Comparison of ENCODE assay signal across 19 cellular contexts in the genomic region with DNA sequence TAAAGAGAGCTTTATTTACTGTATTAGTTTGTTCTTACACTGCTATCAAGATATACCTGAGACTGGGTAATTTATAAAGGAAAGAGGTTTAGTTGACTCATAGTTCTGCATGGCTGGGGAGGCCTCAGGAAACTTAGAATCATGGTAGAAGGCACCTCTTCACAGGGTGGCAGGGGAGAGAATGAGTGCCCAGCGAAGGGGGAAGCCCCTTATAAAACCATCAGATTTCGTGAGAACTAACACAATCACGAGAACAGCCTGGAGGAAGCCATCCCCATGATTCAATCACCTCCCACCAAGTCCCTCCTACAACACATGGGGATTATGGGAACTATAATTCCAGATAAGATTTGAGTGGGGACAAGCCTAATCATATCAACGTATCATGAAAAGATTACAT. TPM values are rescaled to one million over a fixed set of nuclear protein-coding genes. Genes with fewer than 3 reads are reported as not detected.
DNase-seq lines count a peak whose midpoint lies in the region; ATAC-seq and TF ChIP-seq lines count a peak whose summit lies in the region.
"Had no signal": no experiment of that assay in that cellular context is flagged by ENCODE, and none has a peak within 500 bp of the region (broad histone marks: within the 10 kb centered on the region; RNA-seq: fewer than 3 reads in every experiment).

No MANE protein-coding gene starts in this region.

- peak; percentile 37 for DNase-seq in activated naive CD4-positive, alpha-beta T cell treated with Interleukin-2 at 50 U/mL for 16 hours
- DNase-seq in activated naive CD4-positive, alpha-beta T cell (lab: John Stamatoyannopoulos, UW), result no peak
- DNase-seq in stimulated activated CD4-positive, alpha-beta T cell treated with anti-CD3 and anti-CD28 coated beads, Interleukin-4, amount 100 ng/mL, for 24 hours, result peak; percentile 49
- no peak for DNase-seq in AG08396 (ENCODE audit: low spot score)
- DNase-seq: amniotic stem cell, brain microvascular endothelial cell, left ventricle myocardium inferior, NCI-H2029 treated with DMSO at 0.1 percent for 48 hours, NCI-H226, occipital lobe, SHP77, testis had no signal

- POLR2A ChIA-PET in HEK293 (lab: Yijun Ruan, JAX), result no interaction called here

- H3K27ac Mint-ChIP-seq in activated T-helper 17 cell treated with anti-CD3 and anti-CD28 coated beads, Interleukin-2, amount 50 U/mL, for 72 hours, result peak overlapping the region; percentile 77
- H3K27ac Mint-ChIP-seq: activated T-helper 2 cell treated with anti-CD3 and anti-CD28 coated beads, Interferon-gamma antibody, Interleukin-2, Interleukin-4, amounts not matched to agents 10 μg/mL and 5 μg/mL and 100 μg/mL, durations not matched to agents 14 hours and 24 hours and 36 hours had no signal

- CTCF ChIA-PET in HEK293 (lab: Yijun Ruan, JAX), result no interaction called here

- no peaks in the 10 kb centered on the region for H3K9me3 ChIP-seq in HEK293 (ENCODE audit: control insufficient read depth, insufficient read depth, low read depth, low read length)
- H3K9me3 ChIP-seq: left ventricle myocardium inferior, testis had no signal

- H3K4me1 ChIP-seq in HEK293 (ENCODE audit: control insufficient read depth, insufficient read depth, low read length), result peaks cover 28% of the 10 kb centered on the region

- H3K4me3 ChIP-seq in HEK293 (ENCODE audit: low read depth, low read length), result no peak overlapping the region
- H3K4me3 ChIP-seq: K562, left ventricle myocardium inferior, testis had no signal

- H3K27me3 Mint-ChIP-seq in activated T-helper 17 cell treated with anti-CD3 and anti-CD28 coated beads, Interleukin-2, amount 50 U/mL, for 72 hours, result no peaks in the 10 kb centered on the region

- H3K36me3 Mint-ChIP-seq in activated T-helper 17 cell treated with anti-CD3 and anti-CD28 coated beads, Interleukin-2, amount 50 U/mL, for 72 hours (ENCODE audit: low read depth), result peaks cover 7% of the 10 kb centered on the region

- peaks cover 51% of the 10 kb centered on the region for H3K4me1 Mint-ChIP-seq in activated T-helper 17 cell treated with anti-CD3 and anti-CD28 coated beads, Interleukin-2, amount 50 U/mL, for 72 hours

- TF ChIP-seq CTCF in HEK293 (tag by site-specific recombination; IDR thresholded peaks at IDR 0.05), result no peak

- ATAC-seq in activated T-helper 17 cell treated with anti-CD3 and anti-CD28 coated beads, Interleukin-2, amount 50 U/mL, for 72 hours (replicated peaks), result peak; percentile 88
- ATAC-seq in HG03280 (IDR thresholded peaks at IDR 0.05; ENCODE audit: unreplicated experiment), result no peak
- ATAC-seq: K562, Panc1 had no signal

- H3K36me3 ChIP-seq in HEK293 (ENCODE audit: control insufficient read depth in 2 of 2, insufficient read depth in 1 of 2, low read length in 2 of 2), result no peaks in the 10 kb centered on the region
- H3K36me3 ChIP-seq: brain microvascular endothelial cell, left ventricle myocardium inferior had no signal

- H3K9me3 Mint-ChIP-seq in activated T-helper 17 cell treated with anti-CD3 and anti-CD28 coated beads, Interleukin-2, amount 50 U/mL, for 72 hours, result no peaks in the 10 kb centered on the region
- H3K9me3 Mint-ChIP-seq: activated T-helper 2 cell treated with anti-CD3 and anti-CD28 coated beads, Interferon-gamma antibody, Interleukin-2, Interleukin-4, amounts not matched to agents 10 μg/mL and 5 μg/mL and 100 μg/mL, durations not matched to agents 14 hours and 24 hours and 36 hours had no signal

- H3K27ac ChIP-seq in HEK293 (ENCODE audit: extremely low read depth, low read depth, low read length), result no peak overlapping the region
- H3K27ac ChIP-seq: brain microvascular endothelial cell, left ventricle myocardium inferior, testis had no signal

- peak overlapping the region; percentile 48 for H3K4me3 Mint-ChIP-seq in activated T-helper 17 cell treated with anti-CD3 and anti-CD28 coated beads, Interleukin-2, amount 50 U/mL, for 72 hours
- H3K4me3 Mint-ChIP-seq: CD14-positive monocyte had no signal

TF ChIP-seq in HEK293, 187 proteins besides CTCF, POLR2A, EP300 and RAD21:
- TF ChIP-seq, protein P1, sequence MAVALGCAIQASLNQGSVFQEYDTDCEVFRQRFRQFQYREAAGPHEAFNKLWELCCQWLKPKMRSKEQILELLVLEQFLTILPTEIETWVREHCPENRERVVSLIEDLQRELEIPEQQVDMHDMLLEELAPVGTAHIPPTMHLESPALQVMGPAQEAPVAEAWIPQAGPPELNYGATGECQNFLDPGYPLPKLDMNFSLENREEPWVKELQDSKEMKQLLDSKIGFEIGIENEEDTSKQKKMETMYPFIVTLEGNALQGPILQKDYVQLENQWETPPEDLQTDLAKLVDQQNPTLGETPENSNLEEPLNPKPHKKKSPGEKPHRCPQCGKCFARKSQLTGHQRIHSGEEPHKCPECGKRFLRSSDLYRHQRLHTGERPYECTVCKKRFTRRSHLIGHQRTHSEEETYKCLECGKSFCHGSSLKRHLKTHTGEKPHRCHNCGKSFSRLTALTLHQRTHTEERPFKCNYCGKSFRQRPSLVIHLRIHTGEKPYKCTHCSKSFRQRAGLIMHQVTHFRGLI (tag by site-specific recombination; IDR thresholded peaks at IDR 0.05), result no peak
- TF ChIP-seq ZNF341 (tag by site-specific recombination; IDR thresholded peaks at IDR 0.05; ENCODE audit: low read depth) (0 out of 2 replicates have a peak, but pooled peaks have one; percentile 22), ZNF629 (tag by site-specific recombination; IDR thresholded peaks at IDR 0.05) (no peak), ZNF10 (tag by site-specific recombination; IDR thresholded peaks at IDR 0.05) (no peak), ZNF549 (tag by site-specific recombination; IDR thresholded peaks at IDR 0.05) (no peak), MZF1 (tag by site-specific recombination; IDR thresholded peaks at IDR 0.05; ENCODE audit: borderline replicate concordance) (peak; percentile 95), WT1 (tag by site-specific recombination; IDR thresholded peaks at IDR 0.05) (no peak), ZNF248 (tag by site-specific recombination; IDR thresholded peaks at IDR 0.05) (no peak), ZNF24 (tag by site-specific recombination; IDR thresholded peaks at IDR 0.05) (no peak), TCF7L2 (IDR thresholded peaks at IDR 0.05; ENCODE audit: borderline replicate concordance, low read depth, low read length) (no peak), ZNF292 (tag by site-specific recombination; IDR thresholded peaks at IDR 0.05; ENCODE audit: borderline replicate concordance, low read depth) (no peak), IKZF3 (tag by site-specific recombination; IDR thresholded peaks at IDR 0.05) (no peak), ZNF133 (tag by site-specific recombination; IDR thresholded peaks at IDR 0.05) (no peak)
- TF ChIP-seq, protein P2, sequence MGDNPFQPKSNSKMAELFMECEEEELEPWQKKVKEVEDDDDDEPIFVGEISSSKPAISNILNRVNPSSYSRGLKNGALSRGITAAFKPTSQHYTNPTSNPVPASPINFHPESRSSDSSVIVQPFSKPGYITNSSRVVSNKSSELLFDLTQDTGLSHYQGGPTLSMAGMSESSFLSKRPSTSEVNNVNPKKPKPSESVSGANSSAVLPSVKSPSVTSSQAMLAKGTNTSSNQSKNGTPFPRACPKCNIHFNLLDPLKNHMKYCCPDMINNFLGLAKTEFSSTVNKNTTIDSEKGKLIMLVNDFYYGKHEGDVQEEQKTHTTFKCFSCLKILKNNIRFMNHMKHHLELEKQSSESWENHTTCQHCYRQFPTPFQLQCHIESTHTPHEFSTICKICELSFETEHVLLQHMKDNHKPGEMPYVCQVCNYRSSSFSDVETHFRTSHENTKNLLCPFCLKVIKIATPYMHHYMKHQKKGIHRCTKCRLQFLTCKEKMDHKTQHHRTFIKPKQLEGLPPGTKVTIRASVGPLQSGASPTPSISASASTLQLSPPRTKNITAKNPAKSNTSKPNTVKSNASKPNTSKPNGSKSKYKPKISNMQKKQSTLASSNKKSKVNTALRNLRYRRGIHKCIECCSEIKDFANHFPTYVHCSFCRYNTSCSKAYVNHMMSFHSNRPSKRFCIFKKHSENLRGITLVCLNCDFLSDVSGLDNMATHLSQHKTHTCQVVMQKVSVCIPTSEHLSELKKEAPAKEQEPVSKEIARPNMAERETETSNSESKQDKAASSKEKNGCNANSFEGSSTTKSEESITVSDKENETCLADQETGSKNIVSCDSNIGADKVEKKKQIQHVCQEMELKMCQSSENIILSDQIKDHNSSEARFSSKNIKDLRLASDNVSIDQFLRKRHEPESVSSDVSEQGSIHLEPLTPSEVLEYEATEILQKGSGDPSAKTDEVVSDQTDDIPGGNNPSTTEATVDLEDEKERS (tag by site-specific recombination; IDR thresholded peaks at IDR 0.05), result no peak
- TF ChIP-seq, protein P3, sequence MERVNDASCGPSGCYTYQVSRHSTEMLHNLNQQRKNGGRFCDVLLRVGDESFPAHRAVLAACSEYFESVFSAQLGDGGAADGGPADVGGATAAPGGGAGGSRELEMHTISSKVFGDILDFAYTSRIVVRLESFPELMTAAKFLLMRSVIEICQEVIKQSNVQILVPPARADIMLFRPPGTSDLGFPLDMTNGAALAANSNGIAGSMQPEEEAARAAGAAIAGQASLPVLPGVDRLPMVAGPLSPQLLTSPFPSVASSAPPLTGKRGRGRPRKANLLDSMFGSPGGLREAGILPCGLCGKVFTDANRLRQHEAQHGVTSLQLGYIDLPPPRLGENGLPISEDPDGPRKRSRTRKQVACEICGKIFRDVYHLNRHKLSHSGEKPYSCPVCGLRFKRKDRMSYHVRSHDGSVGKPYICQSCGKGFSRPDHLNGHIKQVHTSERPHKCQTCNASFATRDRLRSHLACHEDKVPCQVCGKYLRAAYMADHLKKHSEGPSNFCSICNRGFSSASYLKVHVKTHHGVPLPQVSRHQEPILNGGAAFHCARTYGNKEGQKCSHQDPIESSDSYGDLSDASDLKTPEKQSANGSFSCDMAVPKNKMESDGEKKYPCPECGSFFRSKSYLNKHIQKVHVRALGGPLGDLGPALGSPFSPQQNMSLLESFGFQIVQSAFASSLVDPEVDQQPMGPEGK (tag by site-specific recombination; IDR thresholded peaks at IDR 0.05), result no peak
- TF ChIP-seq, protein P4, sequence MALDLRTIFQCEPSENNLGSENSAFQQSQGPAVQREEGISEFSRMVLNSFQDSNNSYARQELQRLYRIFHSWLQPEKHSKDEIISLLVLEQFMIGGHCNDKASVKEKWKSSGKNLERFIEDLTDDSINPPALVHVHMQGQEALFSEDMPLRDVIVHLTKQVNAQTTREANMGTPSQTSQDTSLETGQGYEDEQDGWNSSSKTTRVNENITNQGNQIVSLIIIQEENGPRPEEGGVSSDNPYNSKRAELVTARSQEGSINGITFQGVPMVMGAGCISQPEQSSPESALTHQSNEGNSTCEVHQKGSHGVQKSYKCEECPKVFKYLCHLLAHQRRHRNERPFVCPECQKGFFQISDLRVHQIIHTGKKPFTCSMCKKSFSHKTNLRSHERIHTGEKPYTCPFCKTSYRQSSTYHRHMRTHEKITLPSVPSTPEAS (tag by site-specific recombination; IDR thresholded peaks at IDR 0.05), result no peak
TF ChIP-seq in HEK293: peak in this region for 2.

RNA-seq across cellular contexts. Expression of a gene that starts 27.2 kb away (rescaled TPM):
- total RNA-seq in activated T-helper 17 cell treated with anti-CD3 and anti-CD28 coated beads, Interleukin-2, amount 50 U/mL, for 72 hours, result 10 to 100 TPM; 66.7 to 67.3 TPM

Comparison
In these comparisons a context has a peak if more than half of its experiments do, and no peak if none do; other contexts are left out.
1. DNase-seq: peak in activated naive CD4-positive, alpha-beta T cell treated with Interleukin-2 at 50 U/mL for 16 hours (single experiment) and stimulated activated CD4-positive, alpha-beta T cell treated with anti-CD3 and anti-CD28 coated beads, Interleukin-4, amount 100 ng/mL, for 24 hours (single experiment); none in activated naive CD4-positive, alpha-beta T cell (0 of 4) and AG08396 (single experiment).